In genomic region chr3:45701167-45701867, GRCh38 we compare ENCODE assay signal across 23 cellular contexts. TPM values are rescaled to one million over a fixed set of nuclear protein-coding genes. Genes with fewer than 3 reads are reported as not detected.
A peak's percentile ranks its signal among the peaks of the same experiment; 100 is the strongest.
DNase-seq lines count a peak whose midpoint lies in the region; ATAC-seq lines count a peak whose summit lies in the region.
"Had no signal": no experiment of that assay in that cellular context is flagged by ENCODE, and none has a peak within 500 bp of the region (broad histone marks: within the 10 kb centered on the region; RNA-seq: fewer than 3 reads in every experiment).

No MANE protein-coding gene starts in this region.

- no peak for ATAC-seq in activated naive CD4-positive, alpha-beta T cell treated with anti-CD3 and anti-CD28 coated beads, Interleukin-2, amount 50 U/mL, for 72 hours
- ATAC-seq: activated CD4-positive, CD25-positive, alpha-beta regulatory T cell treated with anti-CD3 and anti-CD28 coated beads, Interleukin-2, amount 50 U/mL, for 24 hours; left cardiac atrium; psoas muscle had no signal

- H3K9me3 Mint-ChIP-seq in activated naive CD4-positive, alpha-beta T cell treated with anti-CD3 and anti-CD28 coated beads, Interleukin-2, amount 10 ng/mL, durations not matched to agents 7 days and 5 days: no peaks in the 10 kb centered on the region
- no peaks in the 10 kb centered on the region for H3K9me3 Mint-ChIP-seq in activated naive CD4-positive, alpha-beta T cell treated with anti-CD3 and anti-CD28 coated beads, Interleukin-2, amount 50 U/mL, for 72 hours

- CTCF ChIA-PET in activated naive CD4-positive, alpha-beta T cell treated with anti-CD3 and anti-CD28 coated beads, Interleukin-2, amount 10 ng/mL, durations not matched to agents 7 days and 5 days (lab: Charles Lee): no interaction called here

- no peak for DNase-seq in activated naive CD4-positive, alpha-beta T cell treated with anti-CD3 and anti-CD28 coated beads, Interleukin-2, amount 10 ng/mL, durations not matched to agents 7 days and 5 days
- no peak for DNase-seq in activated naive CD4-positive, alpha-beta T cell treated with anti-CD3 and anti-CD28 coated beads, Interleukin-2, amount 50 U/mL, for 72 hours (ENCODE audit: low spot score in 2 of 2)
- DNase-seq in astrocyte of the hippocampus (ENCODE audit: low read depth, low spot score) (peak; percentile 78), islet precursor cell (peak; percentile 75), NCI-H1436 treated with DMSO at 0.1 percent for 48 hours (lab: John Stamatoyannopoulos, UW) (no peak), cortex of kidney (lab: John Stamatoyannopoulos, UW) (no peak), DMS53 treated with DMSO at 0.1 percent for 48 hours (lab: John Stamatoyannopoulos, UW; ENCODE audit: unreplicated experiment) (no peak), NCI-H1930 (lab: John Stamatoyannopoulos, UW) (no peak)
- DNase-seq: 8988T; C1 segment of cervical spinal cord; DND-41; dorsolateral prefrontal cortex; esophagus squamous epithelium; glutamatergic neuron; left cardiac atrium; NCI-H146; NCI-H345; psoas muscle; stimulated activated CD4-positive, alpha-beta T cell treated with anti-CD3 and anti-CD28 coated beads, Interleukin-12 subunit alpha, Interleukin-12 subunit beta, amount 100 ng/mL, for 4 hours; stimulated activated naive CD4-positive, alpha-beta T cell; T-helper 1 cell; transverse colon had no signal

- peak overlapping the region; percentile 29 for H3K27ac Mint-ChIP-seq in activated naive CD4-positive, alpha-beta T cell treated with anti-CD3 and anti-CD28 coated beads, Interleukin-2, amount 10 ng/mL, durations not matched to agents 7 days and 5 days
- H3K27ac Mint-ChIP-seq in activated naive CD4-positive, alpha-beta T cell treated with anti-CD3 and anti-CD28 coated beads, Interleukin-2, amount 50 U/mL, for 72 hours: no peak overlapping the region

- H3K4me1 Mint-ChIP-seq in activated naive CD4-positive, alpha-beta T cell treated with anti-CD3 and anti-CD28 coated beads, Interleukin-2, amount 10 ng/mL, durations not matched to agents 7 days and 5 days: peaks cover 41% of the 10 kb centered on the region

- H3K36me3 Mint-ChIP-seq in activated naive CD4-positive, alpha-beta T cell treated with anti-CD3 and anti-CD28 coated beads, Interleukin-2, amount 10 ng/mL, durations not matched to agents 7 days and 5 days: peaks cover 39% of the 10 kb centered on the region
- peaks cover 8 to 9% of the 10 kb centered on the region in 2 donors for H3K36me3 Mint-ChIP-seq in activated naive CD4-positive, alpha-beta T cell treated with anti-CD3 and anti-CD28 coated beads, Interleukin-2, amount 50 U/mL, for 72 hours

- no peaks in the 10 kb centered on the region for H3K27me3 Mint-ChIP-seq in activated naive CD4-positive, alpha-beta T cell treated with anti-CD3 and anti-CD28 coated beads, Interleukin-2, amount 10 ng/mL, durations not matched to agents 7 days and 5 days

- H3K4me3 Mint-ChIP-seq in activated naive CD4-positive, alpha-beta T cell treated with anti-CD3 and anti-CD28 coated beads, Interleukin-2, amount 10 ng/mL, durations not matched to agents 7 days and 5 days: no peak overlapping the region

RNA-seq across cellular contexts. Expression of gene SACM1L, which starts 12.1 kb away (rescaled TPM):
- 10 to 100 TPM; 61.8 to 99.2 TPM for total RNA-seq in activated naive CD4-positive, alpha-beta T cell treated with anti-CD3 and anti-CD28 coated beads, Interleukin-2, amount 50 U/mL, for 72 hours

Comparison
In these comparisons a context has a peak if more than half of its experiments do, and no peak if none do; other contexts are left out.
1. DNase-seq: peak in astrocyte of the hippocampus (single experiment) and islet precursor cell (single experiment); none in activated naive CD4-positive, alpha-beta T cell treated with anti-CD3 and anti-CD28 coated beads, Interleukin-2, amount 10 ng/mL, durations not matched to agents 7 days and 5 days (single experiment), activated naive CD4-positive, alpha-beta T cell treated with anti-CD3 and anti-CD28 coated beads, Interleukin-2, amount 50 U/mL, for 72 hours (0 of 2), NCI-H1436 treated with DMSO at 0.1 percent for 48 hours (single experiment), cortex of kidney (single experiment), DMS53 treated with DMSO at 0.1 percent for 48 hours (single experiment) and NCI-H1930 (0 of 2).